In genomic region chr11:6602096-6602940, GRCh38 we compare ENCODE assay signal across 8 cellular contexts. TPM values are rescaled to one million over a fixed set of nuclear protein-coding genes. Genes with fewer than 3 reads are reported as not detected.
DNase-seq lines count a peak whose midpoint lies in the region; ATAC-seq and TF ChIP-seq lines count a peak whose summit lies in the region.

No MANE protein-coding gene starts in this region.

- peak; percentile 6 for TF ChIP-seq CTCF in AG09309 (IDR thresholded peaks at IDR 0.05; ENCODE audit: control insufficient read depth, insufficient read depth, low read depth, low read length, missing control alignments)
- TF ChIP-seq CTCF in type B pancreatic cell (conservative IDR thresholded peaks at IDR 0.05), result no peak

- H3K36me3 Mint-ChIP-seq in naive thymus-derived CD4-positive, alpha-beta T cell, result peaks cover 15 to 28% (median 27%) of the 10 kb centered on the region in 5 donors
- peaks cover 19% of the 10 kb centered on the region for H3K36me3 Mint-ChIP-seq in type B pancreatic cell

- CTCF ChIA-PET in naive thymus-derived CD4-positive, alpha-beta T cell (lab: Charles Lee), result interaction anchor here (1.0 to 3.7 kb wide), 6 partner anchors 10 to 154 kb away, joined by 3 to 41 read pairs (median 4); partner anchors contain the start of genes MRPL17 and TAF10

- no peaks in the 10 kb centered on the region for H3K27me3 Mint-ChIP-seq in naive thymus-derived CD4-positive, alpha-beta T cell
- no peaks in the 10 kb centered on the region for H3K27me3 Mint-ChIP-seq in type B pancreatic cell

- no peak overlapping the region for H3K4me3 Mint-ChIP-seq in naive thymus-derived CD4-positive, alpha-beta T cell
- H3K4me3 Mint-ChIP-seq in type B pancreatic cell, result no peak overlapping the region

- H3K4me3 ChIP-seq in AG09309 (ENCODE audit: control insufficient read depth, low read depth, low read length), result peak overlapping the region; percentile 88
- H3K4me3 ChIP-seq in naive thymus-derived CD4-positive, alpha-beta T cell (ENCODE audit: low read length), result peak overlapping the region; percentile 85

- H3K4me1 Mint-ChIP-seq in naive thymus-derived CD4-positive, alpha-beta T cell, result peaks cover 17 to 32% (median 26%) of the 10 kb centered on the region in 7 donors
- peaks cover 26% of the 10 kb centered on the region for H3K4me1 Mint-ChIP-seq in type B pancreatic cell (ENCODE audit: unreplicated experiment)

- H3K36me3 ChIP-seq in naive thymus-derived CD4-positive, alpha-beta T cell (ENCODE audit: control insufficient read depth in 2 of 3, insufficient read depth in 3 of 3, low read length in 3 of 3), result peaks cover 10 to 48% (median 12%) of the 10 kb centered on the region in 3 experiments

- H3K9me3 ChIP-seq in naive thymus-derived CD4-positive, alpha-beta T cell (ENCODE audit: control insufficient read depth in 2 of 3, low read length in 3 of 3), result no peaks in the 10 kb centered on the region

- no peak for ATAC-seq in naive thymus-derived CD4-positive, alpha-beta T cell
- ATAC-seq in left lobe of liver, result no peak

- intact Hi-C loops in naive thymus-derived CD4-positive, alpha-beta T cell (cut with micrococcal nuclease), result loop anchor here (2.0 to 10.0 kb wide), 4 partner anchors 144 to 918 kb away; partner anchors contain the start of genes FHIP1B (in 1 of the 2), TRIM22 (in 1 of the 2) and TRIM5 (in 1 of the 2)

- in situ Hi-C loops in KBM-7 (cut with MboI; ENCODE audit: low pct_unique_long_range_greater_than_20kb, low sequenced_read_pairs), result loop anchor here (10.0 kb wide), 1 partner anchor 58 kb away; no protein-coding TSS in a partner anchor

- POLR2A ChIA-PET in naive thymus-derived CD4-positive, alpha-beta T cell (lab: Charles Lee), result interaction anchor here (1.0 to 9.0 kb wide), 8 partner anchors 8 to 183 kb away, joined by 3 to 70 read pairs (median 8); partner anchors contain the start of genes APBB1, MRPL17, TAF10 and TPP1

- H3K4me1 ChIP-seq in naive thymus-derived CD4-positive, alpha-beta T cell (ENCODE audit: control insufficient read depth in 2 of 2, insufficient read depth in 2 of 2, low read length in 2 of 2), result peaks cover 44% of the 10 kb centered on the region in 2 donors

- H3K9me3 Mint-ChIP-seq in naive thymus-derived CD4-positive, alpha-beta T cell, result no peaks in the 10 kb centered on the region
- H3K9me3 Mint-ChIP-seq in type B pancreatic cell, result no peaks in the 10 kb centered on the region

- peak overlapping the region in 1 of 9 donors; percentile 80 for H3K27ac Mint-ChIP-seq in naive thymus-derived CD4-positive, alpha-beta T cell
- H3K27ac Mint-ChIP-seq in type B pancreatic cell, result no peak overlapping the region

- H3K27ac ChIP-seq in naive thymus-derived CD4-positive, alpha-beta T cell (ENCODE audit: low read depth, low read length), result peak overlapping the region; percentile 86

- H3K27me3 ChIP-seq in naive thymus-derived CD4-positive, alpha-beta T cell (ENCODE audit: control insufficient read depth in 2 of 2, insufficient read depth in 2 of 2, low read length in 2 of 2), result no peaks in the 10 kb centered on the region

- no peak for DNase-seq in AG09309 (ENCODE audit: low read depth)
- peak; percentile 19 for DNase-seq in KBM-7
- DNase-seq in ecto neural progenitor cell (ENCODE audit: low spot score), result peak; percentile 34
- DNase-seq in naive thymus-derived CD4-positive, alpha-beta T cell, result no peak
- no peak for DNase-seq in germinal center (ENCODE audit: low spot score)
- DNase-seq in left lobe of liver (ENCODE audit: low spot score), result no peak
- DNase-seq in type B pancreatic cell (ENCODE audit: extremely low spot score, unreplicated experiment), result no peak
- no peak for DNase-seq in NCI-H226

RNA-seq across cellular contexts. Expression of gene RRP8, which starts 1.1 kb away (rescaled TPM):
- total RNA-seq in naive thymus-derived CD4-positive, alpha-beta T cell, result 10 to 100 TPM; 21.4 to 37.9 (median 27.9) TPM
- polyA plus RNA-seq in naive thymus-derived CD4-positive, alpha-beta T cell, result 10 to 100 TPM; 17.2 to 29.1 TPM
- total RNA-seq in left lobe of liver, result 14.4 TPM
- total RNA-seq in type B pancreatic cell (ENCODE audit: low replicate concordance), result 19.7 and 23.5 TPM in 2 replicates

RNA-seq across cellular contexts. Expression of gene ILK, which starts 1.3 kb away (rescaled TPM):
- total RNA-seq in naive thymus-derived CD4-positive, alpha-beta T cell, result 100 to 1,000 TPM in 1 of 5 experiments, 10 to 100 TPM in 4; 34.4 to 165 (median 89.6) TPM
- 10 to 100 TPM; 67.8 to 79.7 TPM for polyA plus RNA-seq in naive thymus-derived CD4-positive, alpha-beta T cell
- total RNA-seq in left lobe of liver (41.1 TPM), type B pancreatic cell (ENCODE audit: low replicate concordance) (92.7 and 135 TPM in 2 replicates)

RNA-seq across cellular contexts. Expression of gene TAF10, which starts 9.7 kb away (rescaled TPM):
- 100 to 1,000 TPM; 116 to 135 (median 128) TPM for total RNA-seq in naive thymus-derived CD4-positive, alpha-beta T cell
- polyA plus RNA-seq in naive thymus-derived CD4-positive, alpha-beta T cell, result 100 to 1,000 TPM; 210 to 247 TPM
- 52.5 TPM for total RNA-seq in left lobe of liver
- total RNA-seq in type B pancreatic cell (ENCODE audit: low replicate concordance), result 121 and 130 TPM in 2 replicates

RNA-seq across cellular contexts. Expression of gene TPP1, which starts 16.9 kb away (rescaled TPM):
- total RNA-seq in naive thymus-derived CD4-positive, alpha-beta T cell, result 100 to 1,000 TPM in 3 of 5 experiments, 10 to 100 TPM in 2; 49.9 to 160 (median 134) TPM
- 100 to 1,000 TPM in 1 of 2 donors, 10 to 100 TPM in 1; 91.6 to 116 TPM for polyA plus RNA-seq in naive thymus-derived CD4-positive, alpha-beta T cell
- 62.4 TPM for total RNA-seq in left lobe of liver
- 72.8 and 97.8 TPM in 2 replicates for total RNA-seq in type B pancreatic cell (ENCODE audit: low replicate concordance)

RNA-seq across cellular contexts. Expression of gene DCHS1, which starts 53.3 kb away (rescaled TPM):
- total RNA-seq in naive thymus-derived CD4-positive, alpha-beta T cell, result 10 to 100 TPM in 3 of 5 experiments, 1 to 10 TPM in 1, under 1 TPM in 1; 0.48 to 12.5 (median 10.9) TPM
- polyA plus RNA-seq in naive thymus-derived CD4-positive, alpha-beta T cell, result 1 to 10 TPM; 2.7 to 4.8 TPM
- total RNA-seq in left lobe of liver (2.5 TPM), type B pancreatic cell (ENCODE audit: low replicate concordance) (3.9 and 54.9 TPM in 2 replicates)

Comparison
In these comparisons a context has a peak if more than half of its experiments do, and no peak if none do; other contexts are left out.
1. DNase-seq: peak in KBM-7 (single experiment) and ecto neural progenitor cell (single experiment); none in AG09309 (single experiment), naive thymus-derived CD4-positive, alpha-beta T cell (0 of 9), germinal center (single experiment), left lobe of liver (single experiment), type B pancreatic cell (single experiment) and NCI-H226 (single experiment).